Comparison of ENCODE assay signal across 3 cellular contexts in the genomic region with DNA sequence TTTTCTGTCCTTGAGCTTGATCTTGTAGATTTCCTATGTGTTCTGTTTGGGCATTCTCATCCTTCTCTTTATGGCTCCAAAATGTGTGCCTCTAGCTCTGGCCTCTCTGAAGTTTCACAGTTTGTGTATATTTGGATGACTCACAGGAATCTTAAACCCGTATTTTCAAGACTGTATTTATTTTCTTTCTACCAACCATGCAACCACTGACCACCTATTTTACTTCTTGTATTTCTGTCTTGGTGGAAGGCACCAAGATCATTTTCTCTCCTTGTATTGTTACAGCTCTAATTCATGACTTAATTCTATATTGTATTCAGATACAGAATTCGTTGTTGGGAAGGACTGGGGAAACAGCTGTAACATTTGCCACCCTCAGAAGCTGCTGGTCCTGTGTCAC.
TF ChIP-seq lines count a peak whose summit lies in the region.

No MANE protein-coding gene starts in this region.

TF ChIP-seq in A549, 52 proteins besides CTCF, POLR2A, EP300 and RAD21 (continued from another document):
- TF ChIP-seq FOSL2 (IDR thresholded peaks at IDR 0.05): no peak
- peak; percentile 54 for TF ChIP-seq FOSL2 (CRISPR knock-in tag; IDR thresholded peaks at IDR 0.05)

TF ChIP-seq in HEK293, 187 proteins besides CTCF, POLR2A, EP300 and RAD21 (continued from another document):
- TF ChIP-seq ZNF670 (tag by site-specific recombination; IDR thresholded peaks at IDR 0.05; ENCODE audit: low read depth) (no peak), ZNF423 (tag by site-specific recombination; IDR thresholded peaks at IDR 0.05) (no peak), ZNF629 (tag by site-specific recombination; IDR thresholded peaks at IDR 0.05) (no peak), ZNF138 (tag by site-specific recombination; IDR thresholded peaks at IDR 0.05; ENCODE audit: borderline replicate concordance) (no peak), ZNF600 (tag by site-specific recombination; IDR thresholded peaks at IDR 0.05) (no peak), SP7 (tag by site-specific recombination; IDR thresholded peaks at IDR 0.05) (peak; percentile 52; the same call in 1 of the 2 replicates), ZFP37 (tag by site-specific recombination; IDR thresholded peaks at IDR 0.05) (no peak), ZNF311 (tag by site-specific recombination; IDR thresholded peaks at IDR 0.05; ENCODE audit: borderline replicate concordance) (no peak), ZNF707 (tag by site-specific recombination; IDR thresholded peaks at IDR 0.05) (no peak)
- TF ChIP-seq, protein P1, sequence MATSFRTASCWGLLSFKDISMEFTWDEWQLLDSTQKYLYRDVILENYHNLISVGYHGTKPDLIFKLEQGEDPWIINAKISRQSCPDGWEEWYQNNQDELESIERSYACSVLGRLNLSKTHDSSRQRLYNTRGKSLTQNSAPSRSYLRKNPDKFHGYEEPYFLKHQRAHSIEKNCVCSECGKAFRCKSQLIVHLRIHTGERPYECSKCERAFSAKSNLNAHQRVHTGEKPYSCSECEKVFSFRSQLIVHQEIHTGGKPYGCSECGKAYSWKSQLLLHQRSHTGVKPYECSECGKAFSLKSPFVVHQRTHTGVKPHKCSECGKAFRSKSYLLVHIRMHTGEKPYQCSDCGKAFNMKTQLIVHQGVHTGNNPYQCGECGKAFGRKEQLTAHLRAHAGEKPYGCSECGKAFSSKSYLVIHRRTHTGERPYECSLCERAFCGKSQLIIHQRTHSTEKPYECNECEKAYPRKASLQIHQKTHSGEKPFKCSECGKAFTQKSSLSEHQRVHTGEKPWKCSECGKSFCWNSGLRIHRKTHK (tag by site-specific recombination; IDR thresholded peaks at IDR 0.05): no peak

TF ChIP-seq in HEK293T, 16 proteins besides CTCF, POLR2A, EP300 and RAD21 (continued from another document):
- TF ChIP-seq, protein P2, sequence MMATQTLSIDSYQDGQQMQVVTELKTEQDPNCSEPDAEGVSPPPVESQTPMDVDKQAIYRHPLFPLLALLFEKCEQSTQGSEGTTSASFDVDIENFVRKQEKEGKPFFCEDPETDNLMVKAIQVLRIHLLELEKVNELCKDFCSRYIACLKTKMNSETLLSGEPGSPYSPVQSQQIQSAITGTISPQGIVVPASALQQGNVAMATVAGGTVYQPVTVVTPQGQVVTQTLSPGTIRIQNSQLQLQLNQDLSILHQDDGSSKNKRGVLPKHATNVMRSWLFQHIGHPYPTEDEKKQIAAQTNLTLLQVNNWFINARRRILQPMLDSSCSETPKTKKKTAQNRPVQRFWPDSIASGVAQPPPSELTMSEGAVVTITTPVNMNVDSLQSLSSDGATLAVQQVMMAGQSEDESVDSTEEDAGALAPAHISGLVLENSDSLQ (IDR thresholded peaks at IDR 0.05): no peak
